2 cellular contexts compared by ENCODE assay signal in genomic region chr5:51380603-51381207, GRCh38.
TF ChIP-seq lines count a peak whose summit lies in the region.

No MANE protein-coding gene starts in this region.

TF ChIP-seq in Ishikawa, 13 proteins besides CTCF, POLR2A, EP300 and RAD21 (continued from another document):
- no peak for TF ChIP-seq REST (IDR thresholded peaks at IDR 0.05; ENCODE audit: low read depth)
- TF ChIP-seq TAF1 (IDR thresholded peaks at IDR 0.05; ENCODE audit: low read depth) = no peak
- no peak for TF ChIP-seq NFIC (IDR thresholded peaks at IDR 0.05)

TF ChIP-seq in WTC11, 78 proteins besides CTCF, POLR2A, EP300 and RAD21 (continued from another document):
- TF ChIP-seq ZNF281 (CRISPR knock-in tag; IDR thresholded peaks at IDR 0.05) (no peak), PRDM15 (CRISPR knock-in tag; IDR thresholded peaks at IDR 0.05) (no peak), ELF4 (CRISPR knock-in tag; IDR thresholded peaks at IDR 0.05; ENCODE audit: low read depth) (no peak), TCF7 (CRISPR knock-in tag; IDR thresholded peaks at IDR 0.05; ENCODE audit: low read depth) (no peak), CREM (CRISPR knock-in tag; IDR thresholded peaks at IDR 0.05) (no peak), ZNF232 (CRISPR knock-in tag; IDR thresholded peaks at IDR 0.05) (no peak), PRRX2 (CRISPR knock-in tag; IDR thresholded peaks at IDR 0.05) (no peak), NR3C1 (CRISPR knock-in tag; conservative IDR thresholded peaks at IDR 0.05; ENCODE audit: low read depth) (no peak), ESRRA (CRISPR knock-in tag; IDR thresholded peaks at IDR 0.05; ENCODE audit: borderline replicate concordance) (no peak), FOXK1 (CRISPR knock-in tag; IDR thresholded peaks at IDR 0.05) (no peak), IRF2 (CRISPR knock-in tag; IDR thresholded peaks at IDR 0.05; ENCODE audit: borderline replicate concordance, low read depth) (no peak)
